ENCODE assay signal across 8 cellular contexts in the genomic region with DNA sequence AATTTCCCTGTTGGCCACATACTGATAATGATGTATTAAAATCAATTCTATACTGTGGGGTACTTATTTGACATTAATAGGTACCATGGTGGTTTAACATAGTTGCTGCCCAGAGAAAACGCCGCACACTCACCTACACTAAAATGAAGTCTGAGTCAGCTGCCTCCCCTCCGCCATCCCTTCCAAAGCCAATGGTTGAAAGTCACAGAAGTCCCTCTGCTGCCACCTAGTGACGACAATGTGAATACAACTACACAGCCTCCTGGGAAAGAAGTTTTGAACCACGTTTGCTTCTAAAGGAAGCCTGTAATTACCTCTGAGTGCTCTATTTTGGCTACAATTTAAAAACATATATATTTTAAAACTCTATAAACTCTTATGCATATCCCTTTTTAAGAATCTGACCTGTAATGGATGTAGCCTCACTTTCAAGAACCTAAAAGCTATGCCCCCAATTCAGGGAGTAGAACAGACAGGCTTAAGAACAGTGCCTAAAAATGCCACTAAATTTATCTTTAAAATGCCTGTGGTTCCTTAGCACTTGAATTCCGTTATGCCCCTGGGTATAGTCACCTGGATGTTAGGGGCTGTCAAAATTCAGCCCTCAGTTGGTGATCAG. TPM values are rescaled to one million over a fixed set of nuclear protein-coding genes. Genes with fewer than 3 reads are reported as not detected.
DNase-seq lines count a peak whose midpoint lies in the region; ATAC-seq, FAIRE-seq and TF ChIP-seq lines count a peak whose summit lies in the region.

No MANE protein-coding gene starts in this region.

- H3K4me3 ChIP-seq in coronary artery: no peak overlapping the region
- no peak overlapping the region for H3K4me3 ChIP-seq in right lobe of liver

- peak; percentile 88 for TF ChIP-seq CTCF in coronary artery (IDR thresholded peaks at IDR 0.05)
- TF ChIP-seq CTCF in right lobe of liver (IDR thresholded peaks at IDR 0.05): peak; percentile 84 to 89 (median 88)

- no peaks in the 10 kb centered on the region for H3K36me3 ChIP-seq in right lobe of liver

- TF ChIP-seq POLR2A in right lobe of liver (IDR thresholded peaks at IDR 0.05): no peak

- WGBS in right lobe of liver (ENCODE audit: insufficient coverage, low coverage, low lambda C conversion rate, missing lambda C conversion rate): 0% methylated on average over 6 of the region's 6 CpGs

- no peaks in the 10 kb centered on the region for H3K27me3 ChIP-seq in right lobe of liver

- H3K27ac ChIP-seq in coronary artery (no peak overlapping the region), right lobe of liver (no peak overlapping the region)

- intact Hi-C loops in right lobe of liver (cut with DNase I): loop anchor here in 1 of 2 donors (10.0 kb wide), 1 partner anchor 101 kb away; no protein-coding TSS in a partner anchor

- H3K4me1 ChIP-seq in right lobe of liver: no peaks in the 10 kb centered on the region

- peak; percentile 36 for ATAC-seq in GM18520 (IDR thresholded peaks at IDR 0.05; ENCODE audit: unreplicated experiment)
- ATAC-seq in HG03439 (IDR thresholded peaks at IDR 0.05; ENCODE audit: unreplicated experiment): peak; percentile 87
- ATAC-seq in right lobe of liver: peak; percentile 93 to 100 (median 96)

- DNase-seq in NCI-H526 (lab: John Stamatoyannopoulos, UW): peak; percentile 71 to 86
- peak; percentile 78 to 86 for DNase-seq in activated CD4-positive, alpha-beta T cell treated with anti-CD3 and anti-CD28 coated beads for 4 hours
- DNase-seq in coronary artery (ENCODE audit: low spot score): no peak
- DNase-seq in right lobe of liver: peak in 2 of 3 donors; percentile 54 to 76
- DNase-seq in stimulated activated CD4-positive, alpha-beta T cell treated with anti-CD3 and anti-CD28 coated beads, TNF-alpha, amount 100 ng/mL, for 1 hour (ENCODE audit: low read depth in 3 of 3, low spot score in 1 of 3): peak; percentile 38 to 62 (median 55)

- peak; percentile 93 for FAIRE-seq in A204.1 (lab: Jason Lieb, UNC)

- H3K9me3 ChIP-seq in right lobe of liver: no peaks in the 10 kb centered on the region

RNA-seq across cellular contexts. Expression of gene ECI2, which starts 20.6 kb away (rescaled TPM):
- total RNA-seq in right lobe of liver: 100 to 1,000 TPM in 4 of 6 experiments, 10 to 100 TPM in 2; 76.4 to 140 (median 111) TPM

Comparison
In these comparisons a context has a peak if more than half of its experiments do, and no peak if none do; other contexts are left out.
1. ATAC-seq: peak in every context shown above with its lines; median percentile 96 in right lobe of liver; 87 in HG03439; 36 in GM18520.